14 cellular contexts compared by ENCODE assay signal in genomic region chr2:40372278-40372580, GRCh38.
DNase-seq lines count a peak whose midpoint lies in the region; ATAC-seq and TF ChIP-seq lines count a peak whose summit lies in the region.
"Had no signal": no experiment of that assay in that cellular context is flagged by ENCODE, and none has a peak within 500 bp of the region (broad histone marks: within the 10 kb centered on the region; RNA-seq: fewer than 3 reads in every experiment).

No MANE protein-coding gene starts in this region.

- H3K27me3 ChIP-seq in cardiac muscle cell (no peaks in the 10 kb centered on the region), brain microvascular endothelial cell (replicated peaks) (no peaks in the 10 kb centered on the region)

- intact Hi-C loops in left cardiac atrium (cut with DNase I) = no loop called here
- intact Hi-C loops in activated naive CD4-positive, alpha-beta T cell treated with anti-CD3 and anti-CD28 coated beads for 36 hours (cut with micrococcal nuclease) = no loop called here

- no peak for ATAC-seq in left cardiac atrium
- ATAC-seq in HG03439 (IDR thresholded peaks at IDR 0.05; ENCODE audit: unreplicated experiment) = no peak
- ATAC-seq: stimulated activated effector memory CD8-positive, alpha-beta T cell treated with anti-CD3 and anti-CD28 coated beads, Interleukin-12 subunit alpha, Interleukin-12 subunit beta, amount 100 ng/mL, for 72 hours had no signal

- TF ChIP-seq CTCF in cardiac muscle cell (IDR thresholded peaks at IDR 0.05; ENCODE audit: low read depth, low read length) (no peak), brain microvascular endothelial cell (IDR thresholded peaks at IDR 0.05; ENCODE audit: low read depth, low read length, missing control alignments) (no peak), nephron (IDR thresholded peaks at IDR 0.05; ENCODE audit: unreplicated experiment in 3 of 3) (no peak), type B pancreatic cell (conservative IDR thresholded peaks at IDR 0.05) (no peak)

- peak overlapping the region; percentile 93 to 96 (median 93) for H3K27ac Mint-ChIP-seq in nephron
- H3K27ac Mint-ChIP-seq in type B pancreatic cell = no peak overlapping the region
- no peak overlapping the region for H3K27ac Mint-ChIP-seq in activated naive CD4-positive, alpha-beta T cell treated with anti-CD3 and anti-CD28 coated beads for 36 hours
- H3K27ac Mint-ChIP-seq: activated CD4-positive, alpha-beta T cell treated with anti-CD3 and anti-CD28 coated beads, Interleukin-2, amount 10 ng/mL, durations not matched to agents 7 days and 5 days; stimulated activated effector memory CD8-positive, alpha-beta T cell treated with anti-CD3 and anti-CD28 coated beads, Interleukin-12 subunit alpha, Interleukin-12 subunit beta, amount 100 ng/mL, for 72 hours; T-helper 2 cell treated with Interferon-gamma antibody and Interleukin-4, amounts not matched to agents 5 μg/mL and 100 μg/mL, for 36 hours had no signal

- in situ Hi-C loops in brain microvascular endothelial cell (cut with HindIII; ENCODE audit: low pct_ligation_motif_present, low sequenced_read_pairs) = no loop called here

- H3K36me3 Mint-ChIP-seq in nephron (ENCODE audit: low read depth) (no peaks in the 10 kb centered on the region), type B pancreatic cell (no peaks in the 10 kb centered on the region)
- H3K36me3 Mint-ChIP-seq in activated naive CD4-positive, alpha-beta T cell treated with anti-CD3 and anti-CD28 coated beads for 36 hours (ENCODE audit: low read depth) = no peaks in the 10 kb centered on the region
- H3K36me3 Mint-ChIP-seq: stimulated activated effector memory CD8-positive, alpha-beta T cell treated with anti-CD3 and anti-CD28 coated beads, Interleukin-12 subunit alpha, Interleukin-12 subunit beta, amount 100 ng/mL, for 72 hours had no signal

- H3K4me1 Mint-ChIP-seq in nephron = peaks cover 40% of the 10 kb centered on the region
- H3K4me1 Mint-ChIP-seq in type B pancreatic cell (ENCODE audit: unreplicated experiment) = peaks cover 45% of the 10 kb centered on the region
- no peaks in the 10 kb centered on the region for H3K4me1 Mint-ChIP-seq in activated naive CD4-positive, alpha-beta T cell treated with anti-CD3 and anti-CD28 coated beads for 36 hours (ENCODE audit: low read depth)
- H3K4me1 Mint-ChIP-seq: activated CD4-positive, alpha-beta T cell treated with anti-CD3 and anti-CD28 coated beads, Interleukin-2, amount 10 ng/mL, durations not matched to agents 7 days and 5 days; stimulated activated effector memory CD8-positive, alpha-beta T cell treated with anti-CD3 and anti-CD28 coated beads, Interleukin-12 subunit alpha, Interleukin-12 subunit beta, amount 100 ng/mL, for 72 hours had no signal

- peaks cover 67% of the 10 kb centered on the region for H3K4me1 ChIP-seq in cardiac muscle cell (ENCODE audit: low read depth)

- CTCF ChIA-PET in activated naive CD4-positive, alpha-beta T cell treated with anti-CD3 and anti-CD28 coated beads for 36 hours (lab: Charles Lee) = no interaction called here

- H3K4me3 Mint-ChIP-seq in nephron (peak overlapping the region in 1 of 3 experiments; percentile 40), type B pancreatic cell (peak overlapping the region; percentile 52)
- H3K4me3 Mint-ChIP-seq in activated naive CD4-positive, alpha-beta T cell treated with anti-CD3 and anti-CD28 coated beads for 36 hours = no peak overlapping the region
- H3K4me3 Mint-ChIP-seq: activated CD4-positive, alpha-beta T cell treated with anti-CD3 and anti-CD28 coated beads, Interleukin-2, amount 10 ng/mL, durations not matched to agents 7 days and 5 days; stimulated activated effector memory CD8-positive, alpha-beta T cell treated with anti-CD3 and anti-CD28 coated beads, Interleukin-12 subunit alpha, Interleukin-12 subunit beta, amount 100 ng/mL, for 72 hours; T-helper 2 cell treated with Interferon-gamma antibody and Interleukin-4, amounts not matched to agents 5 μg/mL and 100 μg/mL, for 36 hours had no signal

- H3K27ac ChIP-seq in cardiac muscle cell (peak overlapping the region; percentile 71), brain microvascular endothelial cell (peak overlapping the region; percentile 84)

- H3K36me3 ChIP-seq in cardiac muscle cell = peaks cover 4% of the 10 kb centered on the region
- H3K36me3 ChIP-seq in brain microvascular endothelial cell (replicated peaks) = no peaks in the 10 kb centered on the region

- DNase-seq in cardiac muscle cell (ENCODE audit: low read depth in 1 of 2, low spot score in 1 of 2) (no peak), left cardiac atrium (no peak), brain microvascular endothelial cell (no peak), type B pancreatic cell (ENCODE audit: extremely low spot score, unreplicated experiment) (no peak)
- no peak for DNase-seq in activated naive CD4-positive, alpha-beta T cell treated with anti-CD3 and anti-CD28 coated beads for 36 hours
- no peak for DNase-seq in stimulated activated naive CD4-positive, alpha-beta T cell treated with Interleukin-2 at 50 U/mL for 16 hours (lab: John Stamatoyannopoulos, UW)
- DNase-seq: activated CD4-positive, alpha-beta T cell treated with anti-CD3 and anti-CD28 coated beads, Interleukin-2, amount 10 ng/mL, durations not matched to agents 7 days and 5 days; KBM-7; NCI-H1694 treated with DMSO at 0.1 percent for 48 hours; stimulated activated CD4-positive, alpha-beta T cell treated with anti-CD3 and anti-CD28 coated beads, Interleukin-4, amount 100 ng/mL, for 1 hour had no signal

- no peaks in the 10 kb centered on the region for H3K9me3 ChIP-seq in cardiac muscle cell (ENCODE audit: low read depth)

- H3K4me3 ChIP-seq in cardiac muscle cell (no peak overlapping the region), brain microvascular endothelial cell (ENCODE audit: low read depth, low read length) (no peak overlapping the region)

- H3K9me3 Mint-ChIP-seq in nephron = no peaks in the 10 kb centered on the region
- no peaks in the 10 kb centered on the region for H3K9me3 Mint-ChIP-seq in type B pancreatic cell
- H3K9me3 Mint-ChIP-seq in activated naive CD4-positive, alpha-beta T cell treated with anti-CD3 and anti-CD28 coated beads for 36 hours = peaks cover 2% of the 10 kb centered on the region
- H3K9me3 Mint-ChIP-seq: activated CD4-positive, alpha-beta T cell treated with anti-CD3 and anti-CD28 coated beads, Interleukin-2, amount 10 ng/mL, durations not matched to agents 7 days and 5 days; T-helper 2 cell treated with Interferon-gamma antibody and Interleukin-4, amounts not matched to agents 5 μg/mL and 100 μg/mL, for 36 hours had no signal

- no peaks in the 10 kb centered on the region for H3K27me3 Mint-ChIP-seq in nephron (ENCODE audit: low read depth)
- no peaks in the 10 kb centered on the region for H3K27me3 Mint-ChIP-seq in type B pancreatic cell
- H3K27me3 Mint-ChIP-seq in activated naive CD4-positive, alpha-beta T cell treated with anti-CD3 and anti-CD28 coated beads for 36 hours (ENCODE audit: low read depth) = peaks cover 3% of the 10 kb centered on the region
- H3K27me3 Mint-ChIP-seq: activated CD4-positive, alpha-beta T cell treated with anti-CD3 and anti-CD28 coated beads, Interleukin-2, amount 10 ng/mL, durations not matched to agents 7 days and 5 days had no signal

Comparison
In these comparisons a context has a peak if more than half of its experiments do, and no peak if none do; other contexts are left out.
1. H3K27ac Mint-ChIP-seq: peak in nephron (3 of 3); none in type B pancreatic cell (single experiment) and activated naive CD4-positive, alpha-beta T cell treated with anti-CD3 and anti-CD28 coated beads for 36 hours (single experiment).